8 cellular contexts compared by ENCODE assay signal in the genomic region with DNA sequence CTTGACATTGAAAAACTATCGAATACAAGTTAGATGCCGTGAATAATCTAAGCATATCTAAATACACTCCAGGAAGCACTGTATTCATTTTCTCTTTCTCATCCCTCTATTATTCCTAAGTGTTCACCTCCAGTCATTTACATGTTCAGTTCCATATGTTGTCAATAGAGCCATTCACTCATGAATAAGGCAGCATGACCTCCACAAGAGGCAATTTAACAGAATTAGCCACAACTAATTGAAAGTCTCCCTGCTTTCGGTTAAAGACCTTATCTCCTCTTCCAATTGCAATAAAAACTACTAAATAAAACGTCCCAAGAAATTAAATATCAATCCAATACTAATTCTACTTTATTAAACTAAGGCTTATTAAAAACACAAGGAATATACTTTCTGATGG. TPM values are rescaled to one million over a fixed set of nuclear protein-coding genes. Genes with fewer than 3 reads are reported as not detected.
DNase-seq lines count a peak whose midpoint lies in the region; ATAC-seq and TF ChIP-seq lines count a peak whose summit lies in the region.

No MANE protein-coding gene starts in this region.

- peak overlapping the region; percentile 84 to 95 (median 90) for H3K4me3 ChIP-seq in esophagus muscularis mucosa

- no peaks in the 10 kb centered on the region for H3K9me3 ChIP-seq in esophagus muscularis mucosa

- peaks cover 38 to 45% (median 42%) of the 10 kb centered on the region in 4 donors for H3K4me1 ChIP-seq in esophagus muscularis mucosa

- peak overlapping the region; percentile 97 to 99 (median 97) for H3K27ac ChIP-seq in esophagus muscularis mucosa (replicated peaks in 1 of 4)

- H3K27ac Mint-ChIP-seq in osteocyte (ENCODE audit: unreplicated experiment): peak overlapping the region; percentile 97
- H3K27ac Mint-ChIP-seq in stimulated activated naive CD8-positive, alpha-beta T cell treated with anti-CD3 and anti-CD28 coated beads, Interleukin-15, amount 100 ng/mL, for 72 hours: no peak overlapping the region
- no peak overlapping the region for H3K27ac Mint-ChIP-seq in stimulated activated naive B cell treated with anti-CD40 and anti-IgM and Interleukin-4, amounts not matched to agents 10 μg/mL and 1 μg/mL and 100 μg/mL, for 72 hours

- 14% methylated on average over 4 of the region's 4 CpGs for WGBS in esophagus muscularis mucosa

- H3K27me3 Mint-ChIP-seq in osteocyte (ENCODE audit: unreplicated experiment): no peaks in the 10 kb centered on the region
- H3K27me3 Mint-ChIP-seq in stimulated activated naive CD8-positive, alpha-beta T cell treated with anti-CD3 and anti-CD28 coated beads, Interleukin-15, amount 100 ng/mL, for 72 hours: peaks cover 56% of the 10 kb centered on the region
- H3K27me3 Mint-ChIP-seq in stimulated activated naive B cell treated with anti-CD40 and anti-IgM and Interleukin-4, amounts not matched to agents 10 μg/mL and 1 μg/mL and 100 μg/mL, for 72 hours: peaks cover 32 to 47% of the 10 kb centered on the region in 2 donors

- TF ChIP-seq POLR2A in esophagus muscularis mucosa (IDR thresholded peaks at IDR 0.05; ENCODE audit: low read depth): no peak

- peaks cover 28% of the 10 kb centered on the region for H3K36me3 Mint-ChIP-seq in osteocyte (ENCODE audit: unreplicated experiment)
- no peaks in the 10 kb centered on the region for H3K36me3 Mint-ChIP-seq in stimulated activated naive B cell treated with anti-CD40 and anti-IgM and Interleukin-4, amounts not matched to agents 10 μg/mL and 1 μg/mL and 100 μg/mL, for 72 hours

- H3K4me3 Mint-ChIP-seq in osteocyte (ENCODE audit: unreplicated experiment): peak overlapping the region; percentile 84
- no peak overlapping the region for H3K4me3 Mint-ChIP-seq in stimulated activated naive CD8-positive, alpha-beta T cell treated with anti-CD3 and anti-CD28 coated beads, Interleukin-15, amount 100 ng/mL, for 72 hours
- no peak overlapping the region for H3K4me3 Mint-ChIP-seq in stimulated activated naive B cell treated with anti-CD40 and anti-IgM and Interleukin-4, amounts not matched to agents 10 μg/mL and 1 μg/mL and 100 μg/mL, for 72 hours

- H3K27me3 ChIP-seq in esophagus muscularis mucosa: no peaks in the 10 kb centered on the region

- intact Hi-C loops in esophagus muscularis mucosa (cut with DNase I): loop anchor here (10.0 kb wide), 1 partner anchor 384 kb away; no protein-coding TSS in a partner anchor

- peaks cover 47% of the 10 kb centered on the region for H3K4me1 Mint-ChIP-seq in osteocyte (ENCODE audit: unreplicated experiment)
- H3K4me1 Mint-ChIP-seq in stimulated activated naive CD8-positive, alpha-beta T cell treated with anti-CD3 and anti-CD28 coated beads, Interleukin-15, amount 100 ng/mL, for 72 hours: peaks cover 11% of the 10 kb centered on the region
- H3K4me1 Mint-ChIP-seq in stimulated activated naive B cell treated with anti-CD40 and anti-IgM and Interleukin-4, amounts not matched to agents 10 μg/mL and 1 μg/mL and 100 μg/mL, for 72 hours: peaks cover 6 to 7% of the 10 kb centered on the region in 2 donors

- TF ChIP-seq EP300 in esophagus muscularis mucosa (IDR thresholded peaks at IDR 0.05): no peak

- peaks cover 0 to 4% (median 2%) of the 10 kb centered on the region in 4 donors for H3K36me3 ChIP-seq in esophagus muscularis mucosa

- TF ChIP-seq CTCF in esophagus muscularis mucosa (IDR thresholded peaks at IDR 0.05): no peak
- TF ChIP-seq CTCF in osteocyte (IDR thresholded peaks at IDR 0.05): no peak

- H3K9me3 Mint-ChIP-seq in osteocyte (ENCODE audit: unreplicated experiment): no peaks in the 10 kb centered on the region
- peaks cover 6 to 7% of the 10 kb centered on the region in 2 donors for H3K9me3 Mint-ChIP-seq in stimulated activated naive CD8-positive, alpha-beta T cell treated with anti-CD3 and anti-CD28 coated beads, Interleukin-15, amount 100 ng/mL, for 72 hours
- peaks cover 0 to 1% of the 10 kb centered on the region in 2 donors for H3K9me3 Mint-ChIP-seq in stimulated activated naive B cell treated with anti-CD40 and anti-IgM and Interleukin-4, amounts not matched to agents 10 μg/mL and 1 μg/mL and 100 μg/mL, for 72 hours

- DNase-seq in DMS 273 treated with DMSO at 0.1 percent for 48 hours (lab: John Stamatoyannopoulos, UW): peak; percentile 7
- DNase-seq in NCI-H526 treated with DMSO at 0.1 percent for 48 hours (lab: John Stamatoyannopoulos, UW): peak; percentile 25
- DNase-seq in esophagus muscularis mucosa (ENCODE audit: extremely low spot score): no peak
- no peak for DNase-seq in osteocyte (ENCODE audit: extremely low spot score, unreplicated experiment)
- no peak for DNase-seq in stimulated activated naive CD8-positive, alpha-beta T cell treated with anti-CD3 and anti-CD28 coated beads, Interleukin-15, amount 100 ng/mL, for 72 hours
- no peak for DNase-seq in stimulated activated naive B cell treated with anti-CD40 and anti-IgM and Interleukin-4, amounts not matched to agents 10 μg/mL and 1 μg/mL and 100 μg/mL, for 72 hours
- DNase-seq in GM19238 (ENCODE audit: insufficient read length, low spot score): no peak

- no peak for ATAC-seq in HG02642 (IDR thresholded peaks at IDR 0.05; ENCODE audit: poor library complexity, unreplicated experiment)
- ATAC-seq in stimulated activated naive CD8-positive, alpha-beta T cell treated with anti-CD3 and anti-CD28 coated beads, Interleukin-15, amount 100 ng/mL, for 72 hours: no peak
- ATAC-seq in stimulated activated naive B cell treated with anti-CD40 and anti-IgM and Interleukin-4, amounts not matched to agents 10 μg/mL and 1 μg/mL and 100 μg/mL, for 72 hours (replicated peaks): no peak

RNA-seq across cellular contexts. Expression of gene LRIG3, which starts 1.8 kb away (rescaled TPM):
- 10 to 100 TPM; 42.4 to 56.5 (median 50.4) TPM for total RNA-seq in esophagus muscularis mucosa
- total RNA-seq in osteocyte: 241 and 249 TPM in 2 replicates

Comparison
In these comparisons a context has a peak if more than half of its experiments do, and no peak if none do; other contexts are left out.
1. DNase-seq: peak in DMS 273 treated with DMSO at 0.1 percent for 48 hours (single experiment) and NCI-H526 treated with DMSO at 0.1 percent for 48 hours (single experiment); none in esophagus muscularis mucosa (single experiment), osteocyte (single experiment), stimulated activated naive CD8-positive, alpha-beta T cell treated with anti-CD3 and anti-CD28 coated beads, Interleukin-15, amount 100 ng/mL, for 72 hours (0 of 2), stimulated activated naive B cell treated with anti-CD40 and anti-IgM and Interleukin-4, amounts not matched to agents 10 μg/mL and 1 μg/mL and 100 μg/mL, for 72 hours (single experiment) and GM19238 (single experiment).